Comparison of ENCODE assay signal across 15 cellular contexts in genomic region chr3:89059201-89059600, GRCh38. TPM values are rescaled to one million over a fixed set of nuclear protein-coding genes. Genes with fewer than 3 reads are reported as not detected.
DNase-seq lines count a peak whose midpoint lies in the region; ATAC-seq and TF ChIP-seq lines count a peak whose summit lies in the region.
"Had no signal": no experiment of that assay in that cellular context is flagged by ENCODE, and none has a peak within 500 bp of the region (broad histone marks: within the 10 kb centered on the region; RNA-seq: fewer than 3 reads in every experiment).

No MANE protein-coding gene starts in this region.

- intact Hi-C loops in heart left ventricle (cut with DNase I) = no loop called here
- intact Hi-C loops in Right ventricle myocardium inferior (cut with DNase I) = no loop called here
- intact Hi-C loops in upper lobe of right lung (cut with DNase I) = no loop called here

- no peak for TF ChIP-seq POLR2A in heart left ventricle (IDR thresholded peaks at IDR 0.05)

- H3K27ac ChIP-seq in heart left ventricle = no peak overlapping the region
- no peak overlapping the region for H3K27ac ChIP-seq in upper lobe of right lung
- H3K27ac ChIP-seq: upper lobe of left lung had no signal

- H3K9ac ChIP-seq in adipocyte (ENCODE audit: low read length) = no peak overlapping the region

- no peak overlapping the region for H3K27ac Mint-ChIP-seq in activated CD8-positive, alpha-beta T cell treated with anti-CD3 and anti-CD28 coated beads, Interleukin-2, amount 10 ng/mL, durations not matched to agents 7 days and 5 days
- H3K27ac Mint-ChIP-seq in stimulated activated naive B cell treated with anti-CD40 and anti-IgM and Interleukin-4, amounts not matched to agents 10 μg/mL and 1 μg/mL and 100 μg/mL, for 72 hours = no peak overlapping the region
- H3K27ac Mint-ChIP-seq: activated CD8-positive, alpha-beta memory T cell treated with anti-CD3 and anti-CD28 coated beads, Interleukin-2, amount 10 ng/mL, durations not matched to agents 7 days and 5 days; naive thymus-derived CD4-positive, alpha-beta T cell had no signal

- TF ChIP-seq CTCF in heart left ventricle (IDR thresholded peaks at IDR 0.05) = no peak
- TF ChIP-seq CTCF in upper lobe of right lung (IDR thresholded peaks at IDR 0.05) = no peak

- H3K4me3 Mint-ChIP-seq in activated CD8-positive, alpha-beta T cell treated with anti-CD3 and anti-CD28 coated beads, Interleukin-2, amount 10 ng/mL, durations not matched to agents 7 days and 5 days = no peak overlapping the region
- no peak overlapping the region for H3K4me3 Mint-ChIP-seq in stimulated activated naive B cell treated with anti-CD40 and anti-IgM and Interleukin-4, amounts not matched to agents 10 μg/mL and 1 μg/mL and 100 μg/mL, for 72 hours
- H3K4me3 Mint-ChIP-seq: activated CD8-positive, alpha-beta memory T cell treated with anti-CD3 and anti-CD28 coated beads, Interleukin-2, amount 10 ng/mL, durations not matched to agents 7 days and 5 days; naive thymus-derived CD4-positive, alpha-beta T cell had no signal

- no peaks in the 10 kb centered on the region for H3K36me3 Mint-ChIP-seq in activated CD8-positive, alpha-beta T cell treated with anti-CD3 and anti-CD28 coated beads, Interleukin-2, amount 10 ng/mL, durations not matched to agents 7 days and 5 days (ENCODE audit: low read depth)
- H3K36me3 Mint-ChIP-seq in stimulated activated naive B cell treated with anti-CD40 and anti-IgM and Interleukin-4, amounts not matched to agents 10 μg/mL and 1 μg/mL and 100 μg/mL, for 72 hours = no peaks in the 10 kb centered on the region
- H3K36me3 Mint-ChIP-seq: activated CD8-positive, alpha-beta memory T cell treated with anti-CD3 and anti-CD28 coated beads, Interleukin-2, amount 10 ng/mL, durations not matched to agents 7 days and 5 days; naive thymus-derived CD4-positive, alpha-beta T cell had no signal

- DNase-seq in heart left ventricle = peak in 2 of 5 donors; percentile 21 to 22
- no peak for DNase-seq in Right ventricle myocardium inferior (ENCODE audit: missing footprints)
- DNase-seq in adipocyte (ENCODE audit: low read depth) = peak; percentile 29
- peak; percentile 68 for DNase-seq in glomerular visceral epithelial cell (ENCODE audit: extremely low spot score)
- DNase-seq in upper lobe of right lung = no peak
- DNase-seq in activated CD8-positive, alpha-beta T cell treated with anti-CD3 and anti-CD28 coated beads, Interleukin-2, amount 10 ng/mL, durations not matched to agents 7 days and 5 days = no peak
- DNase-seq in stimulated activated naive B cell treated with anti-CD40 and anti-IgM and Interleukin-4, amounts not matched to agents 10 μg/mL and 1 μg/mL and 100 μg/mL, for 72 hours = no peak
- DNase-seq in NCI-H2227 treated with DMSO at 0.1 percent for 48 hours (lab: John Stamatoyannopoulos, UW) = no peak
- DNase-seq: activated CD8-positive, alpha-beta memory T cell treated with anti-CD3 and anti-CD28 coated beads, Interleukin-2, amount 10 ng/mL, durations not matched to agents 7 days and 5 days; activated naive CD4-positive, alpha-beta T cell treated with Interleukin-2 at 50 U/mL for 16 hours; islet precursor cell; naive thymus-derived CD4-positive, alpha-beta T cell; NCI-H1048; NCI-H446 treated with DMSO at 0.1 percent for 48 hours; upper lobe of left lung had no signal

- WGBS in heart left ventricle, 4 donors = 61 to 80% (median 75%) methylated on average over 5 of the region's 5 CpGs

- H3K4me3 ChIP-seq in heart left ventricle (no peak overlapping the region), adipocyte (ENCODE audit: low read length) (no peak overlapping the region), upper lobe of right lung (no peak overlapping the region)
- H3K4me3 ChIP-seq: upper lobe of left lung had no signal

- CTCF ChIA-PET in activated CD8-positive, alpha-beta T cell treated with anti-CD3 and anti-CD28 coated beads, Interleukin-2, amount 10 ng/mL, durations not matched to agents 7 days and 5 days (lab: Charles Lee) = no interaction called here

- H3K36me3 ChIP-seq in heart left ventricle = no peaks in the 10 kb centered on the region
- H3K36me3 ChIP-seq in adipocyte (ENCODE audit: control insufficient read depth, insufficient read depth, low read length, severe bottlenecking) = no peaks in the 10 kb centered on the region
- H3K36me3 ChIP-seq in upper lobe of right lung = no peaks in the 10 kb centered on the region
- H3K36me3 ChIP-seq: upper lobe of left lung had no signal

- peaks cover 6% of the 10 kb centered on the region for H3K9me3 Mint-ChIP-seq in activated CD8-positive, alpha-beta T cell treated with anti-CD3 and anti-CD28 coated beads, Interleukin-2, amount 10 ng/mL, durations not matched to agents 7 days and 5 days (ENCODE audit: insufficient read depth)
- H3K9me3 Mint-ChIP-seq in stimulated activated naive B cell treated with anti-CD40 and anti-IgM and Interleukin-4, amounts not matched to agents 10 μg/mL and 1 μg/mL and 100 μg/mL, for 72 hours = no peaks in the 10 kb centered on the region

- ATAC-seq in heart left ventricle (peak; percentile 41 to 61 (median 46)), Right ventricle myocardium inferior (no peak), upper lobe of right lung (peak; percentile 38)
- no peak for ATAC-seq in activated CD8-positive, alpha-beta T cell treated with anti-CD3 and anti-CD28 coated beads, Interleukin-2, amount 10 ng/mL, durations not matched to agents 7 days and 5 days
- ATAC-seq in stimulated activated naive B cell treated with anti-CD40 and anti-IgM and Interleukin-4, amounts not matched to agents 10 μg/mL and 1 μg/mL and 100 μg/mL, for 72 hours (replicated peaks) = no peak
- ATAC-seq: activated CD8-positive, alpha-beta memory T cell treated with anti-CD3 and anti-CD28 coated beads, Interleukin-2, amount 10 ng/mL, durations not matched to agents 7 days and 5 days; naive thymus-derived CD4-positive, alpha-beta T cell had no signal

- POLR2A ChIA-PET in activated CD8-positive, alpha-beta T cell treated with anti-CD3 and anti-CD28 coated beads, Interleukin-2, amount 10 ng/mL, durations not matched to agents 7 days and 5 days (lab: Charles Lee) = no interaction called here

- no peaks in the 10 kb centered on the region for H3K27me3 Mint-ChIP-seq in activated CD8-positive, alpha-beta T cell treated with anti-CD3 and anti-CD28 coated beads, Interleukin-2, amount 10 ng/mL, durations not matched to agents 7 days and 5 days (ENCODE audit: low read depth)
- H3K27me3 Mint-ChIP-seq in stimulated activated naive B cell treated with anti-CD40 and anti-IgM and Interleukin-4, amounts not matched to agents 10 μg/mL and 1 μg/mL and 100 μg/mL, for 72 hours = no peaks in the 10 kb centered on the region
- H3K27me3 Mint-ChIP-seq: activated CD8-positive, alpha-beta memory T cell treated with anti-CD3 and anti-CD28 coated beads, Interleukin-2, amount 10 ng/mL, durations not matched to agents 7 days and 5 days; naive thymus-derived CD4-positive, alpha-beta T cell had no signal

- H3K27me3 ChIP-seq in heart left ventricle (no peaks in the 10 kb centered on the region), adipocyte (replicated peaks; ENCODE audit: control insufficient read depth, insufficient read depth, low read length) (no peaks in the 10 kb centered on the region), upper lobe of right lung (no peaks in the 10 kb centered on the region)
- H3K27me3 ChIP-seq: upper lobe of left lung had no signal

- H3K4me1 Mint-ChIP-seq in activated CD8-positive, alpha-beta T cell treated with anti-CD3 and anti-CD28 coated beads, Interleukin-2, amount 10 ng/mL, durations not matched to agents 7 days and 5 days (ENCODE audit: low read depth) = no peaks in the 10 kb centered on the region
- no peaks in the 10 kb centered on the region for H3K4me1 Mint-ChIP-seq in stimulated activated naive B cell treated with anti-CD40 and anti-IgM and Interleukin-4, amounts not matched to agents 10 μg/mL and 1 μg/mL and 100 μg/mL, for 72 hours
- H3K4me1 Mint-ChIP-seq: activated CD8-positive, alpha-beta memory T cell treated with anti-CD3 and anti-CD28 coated beads, Interleukin-2, amount 10 ng/mL, durations not matched to agents 7 days and 5 days had no signal

- H3K9me3 ChIP-seq in heart left ventricle (no peaks in the 10 kb centered on the region), adipocyte (ENCODE audit: control insufficient read depth, low read length) (no peaks in the 10 kb centered on the region), upper lobe of right lung (no peaks in the 10 kb centered on the region)
- H3K9me3 ChIP-seq: upper lobe of left lung had no signal

- no peaks in the 10 kb centered on the region for H3K4me1 ChIP-seq in heart left ventricle
- H3K4me1 ChIP-seq in adipocyte (ENCODE audit: control insufficient read depth, insufficient read depth, low read length) = peaks cover 5% of the 10 kb centered on the region
- H3K4me1 ChIP-seq in upper lobe of right lung = no peaks in the 10 kb centered on the region
- H3K4me1 ChIP-seq: upper lobe of left lung had no signal

RNA-seq across cellular contexts. Expression of gene EPHA3, which starts 48.2 kb away (rescaled TPM):
- total RNA-seq in heart left ventricle (1 to 10 TPM; 2.2 to 9.4 (median 4.4) TPM), Right ventricle myocardium inferior (2.9 TPM), upper lobe of right lung (5.1 TPM)
- 1 to 10 TPM; 1.0 to 1.3 TPM for polyA plus RNA-seq in heart left ventricle
- total RNA-seq in activated CD8-positive, alpha-beta T cell treated with anti-CD3 and anti-CD28 coated beads, Interleukin-2, amount 10 ng/mL, durations not matched to agents 7 days and 5 days = under 1 TPM in 1 of 2 experiments, not detected in 1; 0.08 TPM
- total RNA-seq: activated CD8-positive, alpha-beta memory T cell treated with anti-CD3 and anti-CD28 coated beads, Interleukin-2, amount 10 ng/mL, durations not matched to agents 7 days and 5 days; naive thymus-derived CD4-positive, alpha-beta T cell had no signal
- polyA plus RNA-seq: naive thymus-derived CD4-positive, alpha-beta T cell had no signal

Comparison
In these comparisons a context has a peak if more than half of its experiments do, and no peak if none do; other contexts are left out.
1. ATAC-seq: peak in heart left ventricle (4 of 4) and upper lobe of right lung (single experiment); none in Right ventricle myocardium inferior (single experiment), activated CD8-positive, alpha-beta T cell treated with anti-CD3 and anti-CD28 coated beads, Interleukin-2, amount 10 ng/mL, durations not matched to agents 7 days and 5 days (single experiment) and stimulated activated naive B cell treated with anti-CD40 and anti-IgM and Interleukin-4, amounts not matched to agents 10 μg/mL and 1 μg/mL and 100 μg/mL, for 72 hours (0 of 2).
2. DNase-seq: peak in adipocyte (single experiment) and glomerular visceral epithelial cell (single experiment); none in Right ventricle myocardium inferior (single experiment), upper lobe of right lung (single experiment), activated CD8-positive, alpha-beta T cell treated with anti-CD3 and anti-CD28 coated beads, Interleukin-2, amount 10 ng/mL, durations not matched to agents 7 days and 5 days (single experiment), stimulated activated naive B cell treated with anti-CD40 and anti-IgM and Interleukin-4, amounts not matched to agents 10 μg/mL and 1 μg/mL and 100 μg/mL, for 72 hours (single experiment) and NCI-H2227 treated with DMSO at 0.1 percent for 48 hours (single experiment).